In genomic region chr3:120741837-120742197, GRCh38 we compare ENCODE assay signal across 8 cellular contexts. TPM values are rescaled to one million over a fixed set of nuclear protein-coding genes. Genes with fewer than 3 reads are reported as not detected.
A peak's percentile ranks its signal among the peaks of the same experiment; 100 is the strongest.
DNase-seq lines count a peak whose midpoint lies in the region; ATAC-seq, FAIRE-seq and TF ChIP-seq lines count a peak whose summit lies in the region.

No MANE protein-coding gene starts in this region.

- H3K27ac ChIP-seq in colonic mucosa (peak overlapping the region; percentile 91), muscle layer of colon (ENCODE audit: low read depth, low read length) (peak overlapping the region; percentile 79)

- H3K9me3 ChIP-seq in MG63, result peaks cover 21% of the 10 kb centered on the region
- no peaks in the 10 kb centered on the region for H3K9me3 ChIP-seq in colonic mucosa
- no peaks in the 10 kb centered on the region for H3K9me3 ChIP-seq in muscle layer of colon (ENCODE audit: low read length)

- no peak for TF ChIP-seq CTCF in GM12864 (IDR thresholded peaks at IDR 0.05; ENCODE audit: low read depth, low read length, missing control alignments)
- TF ChIP-seq CTCF in colonic mucosa (IDR thresholded peaks at IDR 0.05), result no peak
- no peak for TF ChIP-seq CTCF in D721Med (IDR thresholded peaks at IDR 0.05; ENCODE audit: insufficient read depth, missing control alignments)

- H3K4me3 ChIP-seq in GM12864 (ENCODE audit: low read depth, low read length) (peak overlapping the region; percentile 97), MG63 (peak overlapping the region; percentile 95), colonic mucosa (peak overlapping the region; percentile 93), muscle layer of colon (ENCODE audit: low read depth in 1 of 2, low read length in 2 of 2) (peak overlapping the region; percentile 83 to 84)

- peaks cover 31% of the 10 kb centered on the region for H3K36me3 ChIP-seq in MG63
- no peaks in the 10 kb centered on the region for H3K36me3 ChIP-seq in colonic mucosa
- no peaks in the 10 kb centered on the region for H3K36me3 ChIP-seq in muscle layer of colon (ENCODE audit: insufficient read depth, low read length)

- DNase-seq in GM12864 (ENCODE audit: low read depth) (peak; percentile 29), MG63 (peak; percentile 7), colonic mucosa (no peak), NCI-H774 (lab: John Stamatoyannopoulos, UW) (no peak), D721Med (ENCODE audit: insufficient read length, low spot score) (no peak)
- no peak for DNase-seq in stimulated activated CD4-positive, alpha-beta T cell treated with anti-CD3 and anti-CD28 coated beads, Interleukin-1b, Interleukin-23, amount 100 ng/mL, for 48 hours

- ATAC-seq in GM21619 (IDR thresholded peaks at IDR 0.05; ENCODE audit: unreplicated experiment), result peak; percentile 12

- intact Hi-C loops in colonic mucosa (cut with DNase I), result loop anchor here (5.0 to 10.0 kb wide), 2 partner anchors 53 to 145 kb away; partner anchors contain the start of gene NDUFB4

- H3K9ac ChIP-seq in colonic mucosa (ENCODE audit: low read depth in 2 of 2, low read length in 2 of 2), result peak overlapping the region; percentile 66 to 93
- peak overlapping the region; percentile 84 for H3K9ac ChIP-seq in muscle layer of colon (ENCODE audit: low read length)

- H3K4me1 ChIP-seq in colonic mucosa (no peaks in the 10 kb centered on the region), muscle layer of colon (ENCODE audit: insufficient read depth, low read length) (peaks cover 9% of the 10 kb centered on the region)

- FAIRE-seq in D721Med (lab: Jason Lieb, UNC), result no peak

- H3K27me3 ChIP-seq in MG63, result no peaks in the 10 kb centered on the region
- no peaks in the 10 kb centered on the region for H3K27me3 ChIP-seq in colonic mucosa
- H3K27me3 ChIP-seq in muscle layer of colon (ENCODE audit: control insufficient read depth in 1 of 2, insufficient read depth in 2 of 2, low read length in 2 of 2), result no peaks in the 10 kb centered on the region

RNA-seq across cellular contexts. Expression of gene RABL3, which starts 0.5 kb away (rescaled TPM):
- 10.3 and 11.1 TPM in 2 replicates for total RNA-seq in MG63 (2014; rRNA removed; shearing (Covaris generic); ENCODE audit: low replicate concordance)
- 10 to 100 TPM; 25.5 to 30.5 TPM for total RNA-seq in colonic mucosa

RNA-seq across cellular contexts. Expression of gene GTF2E1, which starts 0.7 kb away (rescaled TPM):
- total RNA-seq in MG63 (2014; rRNA removed; shearing (Covaris generic); ENCODE audit: low replicate concordance), result 13.1 and 16.5 TPM in 2 replicates
- total RNA-seq in colonic mucosa, result 10 to 100 TPM; 15.2 to 17.9 TPM

RNA-seq across cellular contexts. Expression of gene HGD, which starts 59.8 kb away (rescaled TPM):
- not detected in 2 replicates for total RNA-seq in MG63 (2014; rRNA removed; shearing (Covaris generic); ENCODE audit: low replicate concordance)
- 10 to 100 TPM; 37.6 to 48.5 TPM for total RNA-seq in colonic mucosa

Comparison
In these comparisons a context has a peak if more than half of its experiments do, and no peak if none do; other contexts are left out.
1. DNase-seq: peak in GM12864 (single experiment) and MG63 (single experiment); none in colonic mucosa (single experiment), NCI-H774 (single experiment), D721Med (single experiment) and stimulated activated CD4-positive, alpha-beta T cell treated with anti-CD3 and anti-CD28 coated beads, Interleukin-1b, Interleukin-23, amount 100 ng/mL, for 48 hours (single experiment).
2. RNA of gene HGD, which starts 59.8 kb away (total RNA-seq): 37.6 to 48.5 TPM in colonic mucosa; not detected in MG63; every median in the first group is over 10 times any median in the second.
3. Peak in every context shown above with its lines, with median percentiles within 50 percentile points of each other: H3K4me3 ChIP-seq.